ENCODE assay signal across 1 cellular context in the genomic region with DNA sequence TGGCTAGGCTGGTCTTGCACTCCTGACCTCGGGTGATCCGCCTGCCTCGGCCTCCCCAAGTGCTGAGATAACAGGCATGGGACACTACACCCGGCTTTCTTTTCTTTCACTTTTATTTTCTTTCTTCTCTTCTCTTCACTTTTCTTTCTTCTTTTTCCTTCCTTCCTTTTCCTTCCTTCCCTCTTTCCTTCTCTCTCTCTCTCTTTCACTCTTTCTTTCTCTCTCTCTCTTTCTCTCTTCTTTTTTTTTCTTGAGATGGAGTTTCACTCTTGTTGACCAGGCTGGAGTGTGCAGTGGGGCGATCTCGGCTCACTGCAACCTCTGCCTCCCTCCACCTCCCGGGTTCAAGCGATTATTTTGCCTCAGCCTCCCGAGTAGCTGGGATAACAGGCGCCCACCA.
A peak's percentile ranks its signal among the peaks of the same experiment; 100 is the strongest.
TF ChIP-seq lines count a peak whose summit lies in the region.

No MANE protein-coding gene starts in this region.

TF ChIP-seq in HepG2, 621 proteins besides CTCF, POLR2A, EP300 and RAD21:
- TF ChIP-seq, protein P1, sequence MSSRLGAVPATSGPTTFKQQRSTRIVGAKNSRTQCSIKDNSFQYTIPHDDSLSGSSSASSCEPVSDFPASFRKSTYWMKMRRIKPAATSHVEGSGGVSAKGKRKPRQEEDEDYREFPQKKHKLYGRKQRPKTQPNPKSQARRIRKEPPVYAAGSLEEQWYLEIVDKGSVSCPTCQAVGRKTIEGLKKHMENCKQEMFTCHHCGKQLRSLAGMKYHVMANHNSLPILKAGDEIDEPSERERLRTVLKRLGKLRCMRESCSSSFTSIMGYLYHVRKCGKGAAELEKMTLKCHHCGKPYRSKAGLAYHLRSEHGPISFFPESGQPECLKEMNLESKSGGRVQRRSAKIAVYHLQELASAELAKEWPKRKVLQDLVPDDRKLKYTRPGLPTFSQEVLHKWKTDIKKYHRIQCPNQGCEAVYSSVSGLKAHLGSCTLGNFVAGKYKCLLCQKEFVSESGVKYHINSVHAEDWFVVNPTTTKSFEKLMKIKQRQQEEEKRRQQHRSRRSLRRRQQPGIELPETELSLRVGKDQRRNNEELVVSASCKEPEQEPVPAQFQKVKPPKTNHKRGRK (CRISPR knock-in tag; IDR thresholded peaks at IDR 0.05) = peak; percentile 58; the same call in 1 of the 2 replicates
- no peak for TF ChIP-seq ZSCAN9 (CRISPR knock-in tag; IDR thresholded peaks at IDR 0.05; ENCODE audit: borderline replicate concordance)
